In the genomic region with DNA sequence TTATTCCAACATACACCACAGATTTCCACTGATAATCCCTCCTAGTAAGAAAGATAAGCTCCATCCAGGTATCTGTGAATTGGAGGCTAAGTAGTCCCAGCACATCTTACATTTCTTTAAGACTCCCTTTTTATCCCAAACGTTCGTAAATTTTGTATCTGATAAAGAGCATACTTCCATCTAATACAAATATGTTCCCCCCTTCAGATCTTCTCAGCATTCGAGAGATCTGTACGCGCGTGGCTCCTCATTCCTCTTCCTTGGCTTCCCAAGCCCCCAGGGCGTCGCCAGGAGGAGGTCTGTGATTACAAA, we compare ENCODE assay signal across 9 cellular contexts. TPM values are rescaled to one million over a fixed set of nuclear protein-coding genes. Genes with fewer than 3 reads are reported as not detected.
A peak's percentile ranks its signal among the peaks of the same experiment; 100 is the strongest.
DNase-seq lines count a peak whose midpoint lies in the region; ATAC-seq, FAIRE-seq and TF ChIP-seq lines count a peak whose summit lies in the region.
"Had no signal": no experiment of that assay in that cellular context is flagged by ENCODE, and none has a peak within 500 bp of the region (broad histone marks: within the 10 kb centered on the region; RNA-seq: fewer than 3 reads in every experiment).

No MANE protein-coding gene starts in this region.

- peaks cover 8% of the 10 kb centered on the region for H3K4me1 ChIP-seq in foreskin keratinocyte
- peaks cover 3 to 6% of the 10 kb centered on the region in 2 donors for H3K4me1 ChIP-seq in small intestine (ENCODE audit: control insufficient read depth in 2 of 2, insufficient read depth in 1 of 2, low read depth in 1 of 2, low read length in 1 of 2)

- H3K36me3 ChIP-seq in small intestine (ENCODE audit: control insufficient read depth in 2 of 2, insufficient read depth in 2 of 2, low read length in 2 of 2) = no peaks in the 10 kb centered on the region

- peak overlapping the region in 1 of 2 donors; percentile 45 for H3K4me3 ChIP-seq in small intestine (ENCODE audit: low read depth in 1 of 2, low read length in 2 of 2)

- no peak for DNase-seq in activated T-cell treated with anti-CD3 and anti-CD28 coated beads, Interleukin-2, amount 50 U/mL, for 4 hours
- no peak for DNase-seq in activated T-cell treated with anti-CD3 and anti-CD28 coated beads, Interleukin-2, amount 50 U/mL, for 1 hour
- DNase-seq in glutamatergic neuron = no peak
- DNase-seq in stimulated activated naive B cell treated with anti-CD40 and anti-IgM and Interleukin-4, amounts not matched to agents 10 μg/mL and 1 μg/mL and 100 μg/mL, for 72 hours = no peak
- DNase-seq in foreskin keratinocyte = no peak
- no peak for DNase-seq in RCC 7860 (ENCODE audit: low spot score)
- DNase-seq in small intestine = no peak

- TF ChIP-seq CTCF in VCaP (conservative IDR thresholded peaks at IDR 0.05) (no peak), glutamatergic neuron (IDR thresholded peaks at IDR 0.05; ENCODE audit: partially characterized antibody, unreplicated experiment) (no peak), foreskin keratinocyte (conservative IDR thresholded peaks at IDR 0.05) (no peak)

- FAIRE-seq in RCC 7860 (lab: Jason Lieb, UNC) = no peak
- FAIRE-seq in small intestine (lab: Jason Lieb, UNC) = no peak

- H3K27me3 Mint-ChIP-seq in activated T-cell treated with anti-CD3 and anti-CD28 coated beads, Interleukin-2, amount 50 U/mL, for 4 hours (ENCODE audit: low read depth) = peaks cover 90% of the 10 kb centered on the region
- peaks cover 49% of the 10 kb centered on the region for H3K27me3 Mint-ChIP-seq in glutamatergic neuron (ENCODE audit: unreplicated experiment)
- H3K27me3 Mint-ChIP-seq in stimulated activated naive B cell treated with anti-CD40 and anti-IgM and Interleukin-4, amounts not matched to agents 10 μg/mL and 1 μg/mL and 100 μg/mL, for 72 hours = peaks cover 67 to 77% of the 10 kb centered on the region in 2 donors

- peaks cover 7% of the 10 kb centered on the region for H3K9me3 Mint-ChIP-seq in activated T-cell treated with anti-CD3 and anti-CD28 coated beads, Interleukin-2, amount 50 U/mL, for 4 hours
- peaks cover 9% of the 10 kb centered on the region for H3K9me3 Mint-ChIP-seq in glutamatergic neuron (ENCODE audit: unreplicated experiment)
- peaks cover 3 to 5% of the 10 kb centered on the region in 2 donors for H3K9me3 Mint-ChIP-seq in stimulated activated naive B cell treated with anti-CD40 and anti-IgM and Interleukin-4, amounts not matched to agents 10 μg/mL and 1 μg/mL and 100 μg/mL, for 72 hours

- H3K27ac ChIP-seq in VCaP (peak overlapping the region; percentile 60; the same call in 1 of the 2 replicates), foreskin keratinocyte (no peak overlapping the region), small intestine (ENCODE audit: low read depth in 1 of 2, low read length in 1 of 2) (no peak overlapping the region)

- no peak for ATAC-seq in activated T-cell treated with anti-CD3 and anti-CD28 coated beads, Interleukin-2, amount 50 U/mL, for 4 hours
- ATAC-seq in stimulated activated naive B cell treated with anti-CD40 and anti-IgM and Interleukin-4, amounts not matched to agents 10 μg/mL and 1 μg/mL and 100 μg/mL, for 72 hours (replicated peaks) = no peak
- no peak for ATAC-seq in foreskin keratinocyte

- no peaks in the 10 kb centered on the region for H3K9me3 ChIP-seq in small intestine (ENCODE audit: control insufficient read depth, low read depth)

- 4 to 10% (median 8%) methylated on average over 8 of the region's 8 CpGs for WGBS in small intestine, 3 donors

- H3K27me3 ChIP-seq in foreskin keratinocyte (peaks cover 100% of the 10 kb centered on the region), small intestine (ENCODE audit: control insufficient read depth in 2 of 2, insufficient read depth in 2 of 2, low read length in 2 of 2) (peaks cover 2 to 51% of the 10 kb centered on the region in 2 donors)

- H3K4me1 Mint-ChIP-seq in activated T-cell treated with anti-CD3 and anti-CD28 coated beads, Interleukin-2, amount 50 U/mL, for 4 hours (ENCODE audit: low read depth) = peaks cover 16% of the 10 kb centered on the region
- peaks cover 3% of the 10 kb centered on the region for H3K4me1 Mint-ChIP-seq in glutamatergic neuron (ENCODE audit: low read depth, unreplicated experiment)
- H3K4me1 Mint-ChIP-seq in stimulated activated naive B cell treated with anti-CD40 and anti-IgM and Interleukin-4, amounts not matched to agents 10 μg/mL and 1 μg/mL and 100 μg/mL, for 72 hours = peaks cover 24 to 30% of the 10 kb centered on the region in 2 donors

- peaks cover 2% of the 10 kb centered on the region for H3K36me3 Mint-ChIP-seq in activated T-cell treated with anti-CD3 and anti-CD28 coated beads, Interleukin-2, amount 50 U/mL, for 4 hours (ENCODE audit: insufficient read depth)
- H3K36me3 Mint-ChIP-seq in glutamatergic neuron (ENCODE audit: unreplicated experiment) = peaks cover 2% of the 10 kb centered on the region
- H3K36me3 Mint-ChIP-seq in stimulated activated naive B cell treated with anti-CD40 and anti-IgM and Interleukin-4, amounts not matched to agents 10 μg/mL and 1 μg/mL and 100 μg/mL, for 72 hours = peaks cover 2 to 4% of the 10 kb centered on the region in 2 donors

- no peak overlapping the region for H3K27ac Mint-ChIP-seq in glutamatergic neuron (ENCODE audit: unreplicated experiment)
- H3K27ac Mint-ChIP-seq in stimulated activated naive B cell treated with anti-CD40 and anti-IgM and Interleukin-4, amounts not matched to agents 10 μg/mL and 1 μg/mL and 100 μg/mL, for 72 hours = peak overlapping the region; percentile 93

- peak overlapping the region; percentile 79 for H3K4me3 Mint-ChIP-seq in activated T-cell treated with anti-CD3 and anti-CD28 coated beads, Interleukin-2, amount 50 U/mL, for 4 hours
- peak overlapping the region; percentile 85 for H3K4me3 Mint-ChIP-seq in glutamatergic neuron (ENCODE audit: unreplicated experiment)
- H3K4me3 Mint-ChIP-seq in stimulated activated naive B cell treated with anti-CD40 and anti-IgM and Interleukin-4, amounts not matched to agents 10 μg/mL and 1 μg/mL and 100 μg/mL, for 72 hours = peak overlapping the region; percentile 85 to 88

RNA-seq across cellular contexts. Expression of gene CDKN2A, which starts 20.0 kb away (rescaled TPM):
- total RNA-seq in activated T-cell treated with anti-CD3 and anti-CD28 coated beads, Interleukin-2, amount 50 U/mL, for 4 hours = 1 to 10 TPM; 1.2 to 2.7 (median 1.4) TPM
- not detected for total RNA-seq in glutamatergic neuron (ENCODE audit: unreplicated experiment)
- total RNA-seq in foreskin keratinocyte = 4.9 and 12.8 TPM in 2 replicates
- 10.1 and 20.8 TPM in 2 replicates for polyA plus RNA-seq in foreskin keratinocyte
- polyA plus RNA-seq in small intestine = 1 to 10 TPM in 1 of 3 donors, under 1 TPM in 1, not detected in 1; 0.30 to 2.7 TPM

RNA-seq across cellular contexts. Expression of gene CDKN2B-AS1, which starts 20.4 kb away (rescaled TPM):
- under 1 TPM in 1 of 3 donors, not detected in 2; 0.60 TPM for total RNA-seq in activated T-cell treated with anti-CD3 and anti-CD28 coated beads, Interleukin-2, amount 50 U/mL, for 4 hours
- total RNA-seq in glutamatergic neuron (ENCODE audit: unreplicated experiment) (not detected), foreskin keratinocyte (0.71 and 1.4 TPM in 2 replicates)
- polyA plus RNA-seq in foreskin keratinocyte (0.56 and 0.67 TPM in 2 replicates), small intestine (1 to 10 TPM; 1.3 to 8.7 (median 8.4) TPM)
- total RNA-seq: left lobe of liver had no signal

RNA-seq across cellular contexts. Expression of gene CDKN2B, which starts 34.9 kb away (rescaled TPM):
- total RNA-seq in activated T-cell treated with anti-CD3 and anti-CD28 coated beads, Interleukin-2, amount 50 U/mL, for 4 hours = under 1 TPM in 2 of 3 donors, not detected in 1; 0.16 to 0.40 TPM
- 0.93 TPM for total RNA-seq in glutamatergic neuron (ENCODE audit: unreplicated experiment)
- 4.7 and 9.0 TPM in 2 replicates for total RNA-seq in foreskin keratinocyte
- 2.9 and 4.3 TPM in 2 replicates for polyA plus RNA-seq in foreskin keratinocyte
- 10 to 100 TPM; 12.8 to 81.4 (median 72.7) TPM for polyA plus RNA-seq in small intestine
